ENCODE assay signal across 8 cellular contexts in genomic region chrX:69615779-69616519, GRCh38. TPM values are rescaled to one million over a fixed set of nuclear protein-coding genes. Genes with fewer than 3 reads are reported as not detected.
DNase-seq lines count a peak whose midpoint lies in the region; TF ChIP-seq lines count a peak whose summit lies in the region.

Gene EDA, plus strand, starts transcription at chrX:69616113.

- no peaks in the 10 kb centered on the region for H3K36me3 Mint-ChIP-seq in HFFc6 (ENCODE audit: low read depth)

- DNase-seq in DMS53 (lab: John Stamatoyannopoulos, UW) (peak; percentile 93), HFFc6 (peak; percentile 48), NCI-H460 (ENCODE audit: extremely low read depth, low read depth) (peak; percentile 80), lower leg skin (ENCODE audit: low spot score in 2 of 2) (peak; percentile 68 to 93), NK-92 (lab: John Stamatoyannopoulos, UW; ENCODE audit: unreplicated experiment) (no peak)
- peak; percentile 77 for DNase-seq in activated CD8-positive, alpha-beta memory T cell treated with anti-CD3 and anti-CD28 coated beads for 24 hours
- DNase-seq in effector CD8-positive, alpha-beta T cell (lab: John Stamatoyannopoulos, UW), result peak; percentile 15
- DNase-seq in stimulated activated CD4-positive, alpha-beta T cell treated with anti-CD3 and anti-CD28 coated beads, Interleukin-2, amount 100 ng/mL, for 24 hours, result peak; percentile 77 to 79

- H3K4me1 Mint-ChIP-seq in HFFc6 (ENCODE audit: low read depth), result no peaks in the 10 kb centered on the region

- intact Hi-C loops in lower leg skin (cut with DNase I; ENCODE audit: low total_unique reads), result no loop called here

- H3K9me3 Mint-ChIP-seq in HFFc6, result no peaks in the 10 kb centered on the region

- H3K4me3 ChIP-seq in lower leg skin (ENCODE audit: low read depth, poor library complexity, severe bottlenecking), result peak within 1 kb of the TSS; percentile 38

- no peak for TF ChIP-seq CTCF in HFFc6 (IDR thresholded peaks at IDR 0.05)
- no peak for TF ChIP-seq CTCF in lower leg skin (IDR thresholded peaks at IDR 0.05)

- TF ChIP-seq POLR2A in lower leg skin (IDR thresholded peaks at IDR 0.05), result no peak

- no peaks in the 10 kb centered on the region; the same call in none of the 2 replicates for H3K27me3 Mint-ChIP-seq in HFFc6 (ENCODE audit: insufficient read depth)

- H3K27ac Mint-ChIP-seq in HFFc6, result no peak within 1 kb of the TSS

- 0 to 28% methylated on average over 20 to 47 of the region's 62 CpGs for WGBS in lower leg skin, 2 donors

- H3K4me3 Mint-ChIP-seq in HFFc6, result peak within 1 kb of the TSS; percentile 74

RNA-seq across cellular contexts. Expression of gene EDA, which starts in this region (rescaled TPM):
- total RNA-seq in HFFc6 (2021; fragmentation: NEBNext Ultra II Directional; extraction: Animal tissue kit (Norgen Biotek cat#: 25700)), result under 1 TPM; 0.08 to 0.34 (median 0.14) TPM
- 0.46 and 0.67 TPM in 2 replicates for total RNA-seq in NCI-H460 (2014; rRNA removed; shearing (Covaris generic))
- polyA plus RNA-seq in NCI-H460 (2014; cell fraction: nucleus; rRNA removed), result 1.5 and 2.5 TPM in 2 replicates
- total RNA-seq in lower leg skin, result 1 to 10 TPM; 3.0 to 9.9 (median 4.5) TPM

Comparison
In these comparisons a context has a peak if more than half of its experiments do, and no peak if none do; other contexts are left out.
1. Peak in DNase-seq in HFFc6; RNA of the gene not detected or under 1 TPM.